Comparison of ENCODE assay signal across 1 cellular context in genomic region chr2:9660154-9660553, GRCh38.
TF ChIP-seq lines count a peak whose summit lies in the region.

No MANE protein-coding gene starts in this region.

TF ChIP-seq in GM23338, 12 proteins besides CTCF, POLR2A, EP300 and RAD21 (continued from another document):
- TF ChIP-seq, protein P1, sequence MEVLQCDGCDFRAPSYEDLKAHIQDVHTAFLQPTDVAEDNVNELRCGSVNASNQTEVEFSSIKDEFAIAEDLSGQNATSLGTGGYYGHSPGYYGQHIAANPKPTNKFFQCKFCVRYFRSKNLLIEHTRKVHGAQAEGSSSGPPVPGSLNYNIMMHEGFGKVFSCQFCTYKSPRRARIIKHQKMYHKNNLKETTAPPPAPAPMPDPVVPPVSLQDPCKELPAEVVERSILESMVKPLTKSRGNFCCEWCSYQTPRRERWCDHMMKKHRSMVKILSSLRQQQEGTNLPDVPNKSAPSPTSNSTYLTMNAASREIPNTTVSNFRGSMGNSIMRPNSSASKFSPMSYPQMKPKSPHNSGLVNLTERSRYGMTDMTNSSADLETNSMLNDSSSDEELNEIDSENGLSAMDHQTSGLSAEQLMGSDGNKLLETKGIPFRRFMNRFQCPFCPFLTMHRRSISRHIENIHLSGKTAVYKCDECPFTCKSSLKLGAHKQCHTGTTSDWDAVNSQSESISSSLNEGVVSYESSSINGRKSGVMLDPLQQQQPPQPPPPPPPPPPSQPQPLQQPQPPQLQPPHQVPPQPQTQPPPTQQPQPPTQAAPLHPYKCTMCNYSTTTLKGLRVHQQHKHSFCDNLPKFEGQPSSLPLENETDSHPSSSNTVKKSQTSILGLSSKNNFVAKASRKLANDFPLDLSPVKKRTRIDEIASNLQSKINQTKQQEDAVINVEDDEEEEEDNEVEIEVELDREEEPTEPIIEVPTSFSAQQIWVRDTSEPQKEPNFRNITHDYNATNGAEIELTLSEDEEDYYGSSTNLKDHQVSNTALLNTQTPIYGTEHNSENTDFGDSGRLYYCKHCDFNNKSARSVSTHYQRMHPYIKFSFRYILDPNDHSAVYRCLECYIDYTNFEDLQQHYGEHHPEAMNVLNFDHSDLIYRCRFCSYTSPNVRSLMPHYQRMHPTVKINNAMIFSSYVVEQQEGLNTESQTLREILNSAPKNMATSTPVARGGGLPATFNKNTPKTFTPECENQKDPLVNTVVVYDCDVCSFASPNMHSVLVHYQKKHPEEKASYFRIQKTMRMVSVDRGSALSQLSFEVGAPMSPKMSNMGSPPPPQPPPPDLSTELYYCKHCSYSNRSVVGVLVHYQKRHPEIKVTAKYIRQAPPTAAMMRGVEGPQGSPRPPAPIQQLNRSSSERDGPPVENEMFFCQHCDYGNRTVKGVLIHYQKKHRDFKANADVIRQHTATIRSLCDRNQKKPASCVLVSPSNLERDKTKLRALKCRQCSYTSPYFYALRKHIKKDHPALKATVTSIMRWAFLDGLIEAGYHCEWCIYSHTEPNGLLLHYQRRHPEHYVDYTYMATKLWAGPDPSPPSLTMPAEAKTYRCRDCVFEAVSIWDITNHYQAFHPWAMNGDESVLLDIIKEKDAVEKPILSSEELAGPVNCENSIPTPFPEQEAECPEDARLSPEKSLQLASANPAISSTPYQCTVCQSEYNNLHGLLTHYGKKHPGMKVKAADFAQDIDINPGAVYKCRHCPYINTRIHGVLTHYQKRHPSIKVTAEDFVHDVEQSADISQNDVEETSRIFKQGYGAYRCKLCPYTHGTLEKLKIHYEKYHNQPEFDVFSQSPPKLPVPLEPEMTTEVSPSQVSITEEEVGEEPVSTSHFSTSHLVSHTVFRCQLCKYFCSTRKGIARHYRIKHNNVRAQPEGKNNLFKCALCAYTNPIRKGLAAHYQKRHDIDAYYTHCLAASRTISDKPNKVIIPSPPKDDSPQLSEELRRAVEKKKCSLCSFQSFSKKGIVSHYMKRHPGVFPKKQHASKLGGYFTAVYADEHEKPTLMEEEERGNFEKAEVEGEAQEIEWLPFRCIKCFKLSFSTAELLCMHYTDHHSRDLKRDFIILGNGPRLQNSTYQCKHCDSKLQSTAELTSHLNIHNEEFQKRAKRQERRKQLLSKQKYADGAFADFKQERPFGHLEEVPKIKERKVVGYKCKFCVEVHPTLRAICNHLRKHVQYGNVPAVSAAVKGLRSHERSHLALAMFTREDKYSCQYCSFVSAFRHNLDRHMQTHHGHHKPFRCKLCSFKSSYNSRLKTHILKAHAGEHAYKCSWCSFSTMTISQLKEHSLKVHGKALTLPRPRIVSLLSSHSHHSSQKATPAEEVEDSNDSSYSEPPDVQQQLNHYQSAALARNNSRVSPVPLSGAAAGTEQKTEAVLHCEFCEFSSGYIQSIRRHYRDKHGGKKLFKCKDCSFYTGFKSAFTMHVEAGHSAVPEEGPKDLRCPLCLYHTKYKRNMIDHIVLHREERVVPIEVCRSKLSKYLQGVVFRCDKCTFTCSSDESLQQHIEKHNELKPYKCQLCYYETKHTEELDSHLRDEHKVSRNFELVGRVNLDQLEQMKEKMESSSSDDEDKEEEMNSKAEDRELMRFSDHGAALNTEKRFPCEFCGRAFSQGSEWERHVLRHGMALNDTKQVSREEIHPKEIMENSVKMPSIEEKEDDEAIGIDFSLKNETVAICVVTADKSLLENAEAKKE (CRISPR knock-in tag; IDR thresholded peaks at IDR 0.05), result no peak
- TF ChIP-seq ETS1 (IDR thresholded peaks at IDR 0.05) (no peak), ZNF114 (CRISPR knock-in tag; IDR thresholded peaks at IDR 0.05) (no peak), EZH2 (IDR thresholded peaks at IDR 0.05; ENCODE audit: low read depth, unreplicated experiment) (no peak), STAT1 (IDR thresholded peaks at IDR 0.05; ENCODE audit: unreplicated experiment) (no peak)
